ENCODE assay signal across 8 cellular contexts in genomic region chr5:55232985-55233928, GRCh38. TPM values are rescaled to one million over a fixed set of nuclear protein-coding genes. Genes with fewer than 3 reads are reported as not detected.
DNase-seq lines count a peak whose midpoint lies in the region; ATAC-seq and TF ChIP-seq lines count a peak whose summit lies in the region.

Gene CCNO, minus strand, starts transcription at chr5:55233608. Its CDS starts 85 bp downstream, at chr5:55233523.

- TF ChIP-seq POLR2A in esophagus muscularis mucosa (IDR thresholded peaks at IDR 0.05; ENCODE audit: low read depth): no peak

- peak within 1 kb of the TSS; percentile 57 to 65 (median 60) for H3K4me3 ChIP-seq in esophagus muscularis mucosa
- peak within 1 kb of the TSS; percentile 76 to 77 for H3K4me3 ChIP-seq in muscle layer of duodenum (ENCODE audit: low read depth in 1 of 2, low read length in 2 of 2)

- H3K36me3 ChIP-seq in esophagus muscularis mucosa (no peaks in the 10 kb centered on the region), muscle layer of duodenum (ENCODE audit: control insufficient read depth in 1 of 2, insufficient read depth in 2 of 2, low read length in 2 of 2) (no peaks in the 10 kb centered on the region)

- peak; percentile 16 for DNase-seq in AG09319 (ENCODE audit: extremely low read depth, low read depth)
- DNase-seq in HPDE6-E6E7 (ENCODE audit: extremely low spot score): peak; percentile 76
- peak; percentile 11 for DNase-seq in NCI-H82 treated with DMSO at 0.1 percent for 48 hours (lab: John Stamatoyannopoulos, UW; ENCODE audit: unreplicated experiment)
- DNase-seq in activated CD8-positive, alpha-beta memory T cell treated with anti-CD3 and anti-CD28 coated beads, Interleukin-2, amount 50 U/mL, for 48 hours: peak; percentile 81
- DNase-seq in esophagus muscularis mucosa (ENCODE audit: extremely low spot score): peak; percentile 91
- DNase-seq in superior temporal gyrus (ENCODE audit: extremely low spot score): peak; percentile 39

- H3K27ac ChIP-seq in esophagus muscularis mucosa (replicated peaks in 1 of 4): peak within 1 kb of the TSS in 1 of 4 donors; percentile 3
- no peak within 1 kb of the TSS for H3K27ac ChIP-seq in muscle layer of duodenum (ENCODE audit: low read length)

- intact Hi-C loops in esophagus muscularis mucosa (cut with DNase I): loop anchor here (2.0 kb wide), 1 partner anchor 60 kb away; the partner anchor contains the start of gene CDC20B

- TF ChIP-seq EP300 in esophagus muscularis mucosa (IDR thresholded peaks at IDR 0.05): no peak

- H3K27me3 ChIP-seq in esophagus muscularis mucosa (peaks cover 12 to 89% (median 51%) of the 10 kb centered on the region in 4 donors), muscle layer of duodenum (ENCODE audit: low read depth, low read length) (peaks cover 69% of the 10 kb centered on the region)

- ATAC-seq in GM19043 (IDR thresholded peaks at IDR 0.05; ENCODE audit: low read depth, unreplicated experiment): peak; percentile 47

- H3K4me1 ChIP-seq in esophagus muscularis mucosa: peaks cover 36 to 42% (median 40%) of the 10 kb centered on the region in 4 donors
- peaks cover 6 to 38% of the 10 kb centered on the region in 2 donors for H3K4me1 ChIP-seq in muscle layer of duodenum (ENCODE audit: control insufficient read depth in 1 of 2, insufficient read depth in 2 of 2, low read length in 2 of 2)

- TF ChIP-seq CTCF in AG09319 (IDR thresholded peaks at IDR 0.05; ENCODE audit: low read depth, low read length): no peak
- TF ChIP-seq CTCF in esophagus muscularis mucosa (IDR thresholded peaks at IDR 0.05): peak in 1 of 3 experiments; percentile 12

- no peaks in the 10 kb centered on the region for H3K9me3 ChIP-seq in esophagus muscularis mucosa
- no peaks in the 10 kb centered on the region for H3K9me3 ChIP-seq in muscle layer of duodenum (ENCODE audit: control insufficient read depth in 1 of 2, low read length in 2 of 2)

- under 1% methylated on average over 33 of the region's 106 CpGs for WGBS in esophagus muscularis mucosa

RNA-seq across cellular contexts. Expression of gene CCNO, which starts in this region (rescaled TPM):
- total RNA-seq in esophagus muscularis mucosa: under 1 TPM in 1 of 4 donors, not detected in 3; 0.19 TPM

Comparison
In these comparisons a context has a peak if more than half of its experiments do, and no peak if none do; other contexts are left out.
1. Peak in DNase-seq and H3K4me3 ChIP-seq in esophagus muscularis mucosa; RNA of the gene not detected or under 1 TPM.
2. DNase-seq: peak in every context shown above with its lines; median percentile 91 in esophagus muscularis mucosa; 81 in activated CD8-positive, alpha-beta memory T cell treated with anti-CD3 and anti-CD28 coated beads, Interleukin-2, amount 50 U/mL, for 48 hours; 76 in HPDE6-E6E7; 39 in superior temporal gyrus; 16 in AG09319; 11 in NCI-H82 treated with DMSO at 0.1 percent for 48 hours.